In genomic region chr1:37811027-37811655, GRCh38 we compare ENCODE assay signal across 8 cellular contexts. TPM values are rescaled to one million over a fixed set of nuclear protein-coding genes. Genes with fewer than 3 reads are reported as not detected.
DNase-seq lines count a peak whose midpoint lies in the region; ATAC-seq and TF ChIP-seq lines count a peak whose summit lies in the region.

No MANE protein-coding gene starts in this region.

- intact Hi-C loops in Caco-2 (cut with micrococcal nuclease; ENCODE audit: unreplicated experiment): loop anchor here (5.0 kb wide), 1 partner anchor 46 kb away; the partner anchor contains the start of gene MTF1
- intact Hi-C loops in lower lobe of right lung (cut with DNase I): no loop called here

- CTCF ChIA-PET in Caco-2 (lab: Charles Lee): interaction anchor here (0.9 kb wide), 1 partner anchor 48 kb away, joined by 4 read pairs; the partner anchor contains the start of gene MTF1

- H3K4me1 Mint-ChIP-seq in Caco-2 (ENCODE audit: low read depth, unreplicated experiment): no peaks in the 10 kb centered on the region

- H3K9me3 ChIP-seq in Caco-2: no peaks in the 10 kb centered on the region
- H3K9me3 ChIP-seq in lower lobe of right lung: no peaks in the 10 kb centered on the region

- H3K27me3 Mint-ChIP-seq in Caco-2 (ENCODE audit: insufficient read depth, unreplicated experiment): no peaks in the 10 kb centered on the region

- DNase-seq in Caco-2: peak; percentile 66 to 75
- peak in 1 of 2 experiments; percentile 76 for DNase-seq in HL-60 (ENCODE audit: low read depth in 1 of 2, low spot score in 1 of 2)
- DNase-seq in NCI-H774 (lab: John Stamatoyannopoulos, UW): peak; percentile 86
- DNase-seq in activated CD4-positive, alpha-beta T cell treated with anti-CD3 and anti-CD28 coated beads, Interleukin-2, amount 50 U/mL, for 4 hours: peak; percentile 47 to 49
- peak; percentile 88 for DNase-seq in dermis blood vessel endothelial cell
- peak; percentile 80 for DNase-seq in lower lobe of right lung
- DNase-seq in stimulated activated CD8-positive, alpha-beta memory T cell treated with anti-CD3 and anti-CD28 coated beads, Interleukin-7, amount 100 ng/mL, for 48 hours (ENCODE audit: extremely low read depth in 1 of 2, low read depth in 1 of 2): peak; percentile 33 to 34

- H3K27ac ChIP-seq in HL-60 (replicated peaks) (no peak overlapping the region), lower lobe of right lung (no peak overlapping the region)

- H3K27me3 ChIP-seq in Caco-2 (replicated peaks; ENCODE audit: control insufficient read depth, insufficient read depth, low read length): no peaks in the 10 kb centered on the region
- no peaks in the 10 kb centered on the region for H3K27me3 ChIP-seq in HL-60 (ENCODE audit: insufficient read depth, poor library complexity, severe bottlenecking)
- H3K27me3 ChIP-seq in lower lobe of right lung (ENCODE audit: low read depth): no peaks in the 10 kb centered on the region

- ATAC-seq in lower lobe of right lung (peak; percentile 24 to 55), GM19463 (IDR thresholded peaks at IDR 0.05; ENCODE audit: unreplicated experiment) (no peak)

- H3K4me1 ChIP-seq in Caco-2: peaks cover 10% of the 10 kb centered on the region; the same call in 1 of the 2 replicates
- H3K4me1 ChIP-seq in lower lobe of right lung: peaks cover 27% of the 10 kb centered on the region

- H3K36me3 ChIP-seq in Caco-2 (ENCODE audit: control insufficient read depth, insufficient read depth, low read length): no peaks in the 10 kb centered on the region
- H3K36me3 ChIP-seq in lower lobe of right lung: peaks cover 27% of the 10 kb centered on the region

- H3K36me3 Mint-ChIP-seq in Caco-2 (ENCODE audit: insufficient read depth, unreplicated experiment): peaks cover 66% of the 10 kb centered on the region

- H3K9me3 Mint-ChIP-seq in Caco-2 (ENCODE audit: unreplicated experiment): no peaks in the 10 kb centered on the region

- H3K4me3 ChIP-seq in Caco-2 (ENCODE audit: low read depth, low read length) (no peak overlapping the region), HL-60 (replicated peaks; ENCODE audit: insufficient read depth, low read length) (no peak overlapping the region), lower lobe of right lung (no peak overlapping the region)

- TF ChIP-seq CTCF in Caco-2 (IDR thresholded peaks at IDR 0.05; ENCODE audit: insufficient read depth in 1 of 2, low read depth in 1 of 2, low read length in 1 of 2, severe bottlenecking in 1 of 2, unreplicated experiment in 1 of 2): peak; percentile 56 to 75
- TF ChIP-seq CTCF in HL-60 (IDR thresholded peaks at IDR 0.05; ENCODE audit: insufficient read depth, low read length): peak; percentile 90
- TF ChIP-seq CTCF in lower lobe of right lung (IDR thresholded peaks at IDR 0.05): peak; percentile 85

- POLR2A ChIA-PET in Caco-2 (lab: Charles Lee): no interaction called here

- no peak overlapping the region for H3K27ac Mint-ChIP-seq in Caco-2 (ENCODE audit: unreplicated experiment)

- BruUV-seq in Caco-2 (replicated peaks; lab: Mats Ljungman, UMichigan): no TSS peak

- H3K4me3 Mint-ChIP-seq in Caco-2 (ENCODE audit: unreplicated experiment): no peak overlapping the region

RNA-seq across cellular contexts. Expression of gene YRDC, which starts 3.1 kb away (rescaled TPM):
- total RNA-seq in Caco-2 (2022): 10.3 and 10.7 TPM in 2 replicates
- 21.0 and 26.0 TPM in 2 replicates for total RNA-seq in dermis blood vessel endothelial cell
- total RNA-seq in lower lobe of right lung: 11.2 TPM

RNA-seq across cellular contexts. Expression of gene C1orf122, which starts 3.6 kb away (rescaled TPM):
- total RNA-seq in Caco-2 (2022): 37.7 and 41.0 TPM in 2 replicates
- total RNA-seq in dermis blood vessel endothelial cell: 21.4 and 23.0 TPM in 2 replicates
- total RNA-seq in lower lobe of right lung: 22.8 TPM

RNA-seq across cellular contexts. Expression of gene MANEAL, which starts 17.5 kb away (rescaled TPM):
- 24.8 and 25.9 TPM in 2 replicates for total RNA-seq in Caco-2 (2022)
- total RNA-seq in dermis blood vessel endothelial cell: 1.0 TPM in 2 replicates
- total RNA-seq in lower lobe of right lung: 4.9 TPM

RNA-seq across cellular contexts. Expression of gene EPHA10, which starts 46.2 kb away (rescaled TPM):
- 2.8 and 3.1 TPM in 2 replicates for total RNA-seq in Caco-2 (2022)
- total RNA-seq in dermis blood vessel endothelial cell: 0.05 TPM in 1 of 2 replicates, not detected in the other
- 0.53 TPM for total RNA-seq in lower lobe of right lung

RNA-seq across cellular contexts. Expression of gene MTF1, which starts 48.3 kb away (rescaled TPM):
- total RNA-seq in Caco-2 (2022) (6.4 and 8.4 TPM in 2 replicates), dermis blood vessel endothelial cell (2.4 and 4.4 TPM in 2 replicates), lower lobe of right lung (30.3 TPM)
